ENCODE assay signal across 24 cellular contexts in the genomic region with DNA sequence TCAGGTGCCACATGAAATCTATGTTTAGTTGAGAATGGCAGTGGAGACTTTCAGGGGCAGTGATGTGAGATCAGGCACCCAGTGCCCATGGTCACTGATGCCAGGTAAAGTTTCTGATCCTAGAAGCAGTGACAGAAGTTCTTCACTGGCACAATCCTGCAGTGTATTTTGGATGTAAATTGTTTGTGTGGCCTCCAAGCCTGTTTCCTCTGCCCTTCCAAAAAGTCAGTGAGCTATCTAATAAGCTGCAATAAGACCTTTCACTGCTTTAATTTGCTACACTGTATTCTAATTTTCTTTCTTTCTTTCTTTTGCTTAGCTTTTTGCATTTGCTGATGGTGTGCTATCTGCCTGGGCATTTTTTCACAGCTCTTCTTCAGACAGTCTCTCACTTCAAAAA.
"Had no signal": no experiment of that assay in that cellular context is flagged by ENCODE, and none has a peak within 500 bp of the region (broad histone marks: within the 10 kb centered on the region; RNA-seq: fewer than 3 reads in every experiment).

No MANE protein-coding gene starts in this region.

- H3K4me3 Mint-ChIP-seq: activated B cell treated with CpG ODN at 0.5 μM for 24 hours; activated CD4-positive, alpha-beta T cell treated with anti-CD3 and anti-CD28 coated beads, Interleukin-2, amount 10 ng/mL, durations not matched to agents 24 days and 14 days; activated CD8-positive, alpha-beta memory T cell treated with anti-CD3 and anti-CD28 coated beads, Interleukin-2, amount 10 ng/mL, durations not matched to agents 7 days and 5 days; activated naive CD4-positive, alpha-beta T cell treated with anti-CD3 and anti-CD28 coated beads for 36 hours; activated naive CD8-positive, alpha-beta T cell; activated T-cell treated with anti-CD3 and anti-CD28 coated beads, Interleukin-2, amount 50 U/mL, for 24 hours; activated T-helper 1 cell treated with anti-CD3 and anti-CD28 coated beads, Interleukin-12 subunit alpha, Interleukin-12 subunit beta, Interleukin-2, Interleukin-4 antibody, amounts not matched to agents 30 ng/mL and 10 ng/mL and 1 ng/mL, durations not matched to agents 14 hours and 24 hours and 36 hours; T-helper 1 cell treated with Interleukin-12 subunit alpha and Interleukin-12 subunit beta and Interleukin-4 antibody, amounts not matched to agents 30 μg/mL and 1 μg/mL, for 36 hours had no signal

- ATAC-seq: activated CD8-positive, alpha-beta memory T cell treated with anti-CD3 and anti-CD28 coated beads, Interleukin-2, amount 10 ng/mL, durations not matched to agents 7 days and 5 days had no signal

- H3K9me3 Mint-ChIP-seq: activated CD4-positive, alpha-beta T cell treated with anti-CD3 and anti-CD28 coated beads, Interleukin-2, amount 10 ng/mL, durations not matched to agents 24 days and 14 days; T-helper 1 cell treated with Interleukin-12 subunit alpha and Interleukin-12 subunit beta and Interleukin-4 antibody, amounts not matched to agents 30 μg/mL and 1 μg/mL, for 36 hours had no signal

- H3K27ac ChIP-seq: RWPE1 had no signal

- H3K27ac Mint-ChIP-seq: activated B cell treated with CpG ODN at 0.5 μM for 24 hours; activated CD4-positive, alpha-beta T cell treated with anti-CD3 and anti-CD28 coated beads, Interleukin-2, amount 10 ng/mL, durations not matched to agents 24 days and 14 days; activated CD8-positive, alpha-beta memory T cell treated with anti-CD3 and anti-CD28 coated beads, Interleukin-2, amount 10 ng/mL, durations not matched to agents 7 days and 5 days; activated naive CD4-positive, alpha-beta T cell treated with anti-CD3 and anti-CD28 coated beads for 36 hours; activated naive CD8-positive, alpha-beta T cell; activated T-cell treated with anti-CD3 and anti-CD28 coated beads, Interleukin-2, amount 50 U/mL, for 24 hours; activated T-helper 1 cell treated with anti-CD3 and anti-CD28 coated beads, Interleukin-12 subunit alpha, Interleukin-12 subunit beta, Interleukin-2, Interleukin-4 antibody, amounts not matched to agents 30 ng/mL and 10 ng/mL and 1 ng/mL, durations not matched to agents 14 hours and 24 hours and 36 hours; T-helper 1 cell treated with Interleukin-12 subunit alpha and Interleukin-12 subunit beta and Interleukin-4 antibody, amounts not matched to agents 30 μg/mL and 1 μg/mL, for 36 hours had no signal

- H3K36me3 ChIP-seq: Peyer's patch had no signal

- H3K27me3 Mint-ChIP-seq: activated B cell treated with CpG ODN at 0.5 μM for 24 hours; activated CD4-positive, alpha-beta T cell treated with anti-CD3 and anti-CD28 coated beads, Interleukin-2, amount 10 ng/mL, durations not matched to agents 24 days and 14 days; activated CD8-positive, alpha-beta memory T cell treated with anti-CD3 and anti-CD28 coated beads, Interleukin-2, amount 10 ng/mL, durations not matched to agents 7 days and 5 days; activated naive CD8-positive, alpha-beta T cell; activated T-cell treated with anti-CD3 and anti-CD28 coated beads, Interleukin-2, amount 50 U/mL, for 24 hours had no signal

- DNase-seq: activated B cell treated with CpG ODN at 0.5 μM for 24 hours; activated CD4-positive, alpha-beta T cell treated with anti-CD3 and anti-CD28 coated beads for 1 hour; activated CD4-positive, alpha-beta T cell treated with anti-CD3 and anti-CD28 coated beads, Interleukin-2, amount 10 ng/mL, durations not matched to agents 24 days and 14 days; activated CD4-positive, alpha-beta T cell treated with anti-CD3 and anti-CD28 coated beads, Interleukin-2, amount 50 U/mL, for 48 hours; activated CD8-positive, alpha-beta memory T cell treated with anti-CD3 and anti-CD28 coated beads, Interleukin-2, amount 10 ng/mL, durations not matched to agents 7 days and 5 days; activated effector memory CD4-positive, alpha-beta T cell treated with anti-CD3 and anti-CD28 coated beads, Interleukin-2, amount 50 U/mL, for 16 hours; activated naive CD4-positive, alpha-beta T cell treated with anti-CD3 and anti-CD28 coated beads for 36 hours; activated T-cell treated with anti-CD3 and anti-CD28 coated beads, Interleukin-2, amount 50 U/mL, for 24 hours; caudate nucleus; IMR-90; Kasumi-1; KBM-7; NCI-H1105 treated with DMSO at 0.1 percent for 48 hours; NCI-H1436 treated with DMSO at 0.1 percent for 48 hours; NCI-H187; NCI-H2081; NCI-H510A treated with DMSO at 0.1 percent for 48 hours; OCI-M1; T-helper 9 cell had no signal

- H3K36me3 Mint-ChIP-seq: activated CD8-positive, alpha-beta memory T cell treated with anti-CD3 and anti-CD28 coated beads, Interleukin-2, amount 10 ng/mL, durations not matched to agents 7 days and 5 days; activated naive CD8-positive, alpha-beta T cell had no signal

- H3K27me3 ChIP-seq: Peyer's patch had no signal

- H3K9me3 ChIP-seq: Peyer's patch had no signal

- H3K4me3 ChIP-seq: Peyer's patch had no signal

- H3K4me1 Mint-ChIP-seq: activated B cell treated with CpG ODN at 0.5 μM for 24 hours; activated CD4-positive, alpha-beta T cell treated with anti-CD3 and anti-CD28 coated beads, Interleukin-2, amount 10 ng/mL, durations not matched to agents 24 days and 14 days; activated CD8-positive, alpha-beta memory T cell treated with anti-CD3 and anti-CD28 coated beads, Interleukin-2, amount 10 ng/mL, durations not matched to agents 7 days and 5 days had no signal
